ENCODE assay signal across 7 cellular contexts in the genomic region with DNA sequence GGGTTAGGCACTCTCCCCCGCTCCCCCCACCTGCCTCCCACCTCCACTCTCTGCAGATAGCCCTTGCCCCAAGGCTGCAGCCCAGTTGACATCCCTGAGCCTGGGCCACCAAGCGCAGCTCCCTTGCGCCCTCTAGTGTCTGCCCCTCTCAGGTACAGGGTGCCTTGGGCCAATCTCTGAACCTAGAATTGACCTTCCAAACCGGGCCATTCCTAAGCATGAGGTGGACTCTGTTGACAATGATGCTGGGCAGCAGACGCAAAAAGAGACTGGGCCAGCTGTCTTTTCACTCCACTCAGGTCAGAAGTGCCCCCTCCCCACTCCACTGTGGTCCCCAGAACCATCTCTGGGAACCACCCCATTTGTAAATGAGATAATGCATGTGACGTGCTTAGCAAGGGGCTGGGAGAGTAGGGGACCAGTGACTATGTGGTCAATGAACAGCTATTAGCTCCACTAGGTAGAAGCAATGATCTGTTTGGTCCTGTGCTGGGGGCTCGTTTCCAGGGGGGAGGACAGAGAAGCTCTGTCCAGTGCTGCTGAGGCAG. TPM values are rescaled to one million over a fixed set of nuclear protein-coding genes. Genes with fewer than 3 reads are reported as not detected.
DNase-seq lines count a peak whose midpoint lies in the region; TF ChIP-seq lines count a peak whose summit lies in the region.

No MANE protein-coding gene starts in this region.

- TF ChIP-seq CTCF in GM12864 (IDR thresholded peaks at IDR 0.05; ENCODE audit: low read depth, low read length, missing control alignments) = peak; percentile 95

- H3K4me3 ChIP-seq in GM12864 (ENCODE audit: low read depth, low read length) = no peak overlapping the region
- H3K4me3 ChIP-seq in Jurkat, Clone E6-1 (ENCODE audit: low read length) = no peak overlapping the region

- DNase-seq in GM12864 (ENCODE audit: low read depth) (no peak), T1000 (lab: John Stamatoyannopoulos, UW) (peak; percentile 44), astrocyte of the hippocampus (ENCODE audit: low read depth, low spot score) (peak; percentile 72), iPS-NIHi7 (ENCODE audit: extremely low spot score) (peak; percentile 91), NCI-H226 (no peak)
- peak; percentile 17 for DNase-seq in Jurkat, Clone E6-1 (ENCODE audit: low read depth, low spot score)
- DNase-seq in stimulated activated CD4-positive, alpha-beta T cell treated with anti-CD3 and anti-CD28 coated beads, Interleukin-1b, Interleukin-23, amount 100 ng/mL, for 24 hours (ENCODE audit: low read depth in 4 of 4, low spot score in 1 of 4) = peak; percentile 74 to 80 (median 76)

RNA-seq across cellular contexts. Expression of a gene that starts 43.3 kb away (rescaled TPM):
- not detected for polyA plus RNA-seq in Jurkat, Clone E6-1 (2012; ENCODE audit: insufficient read depth, insufficient read length)

RNA-seq across cellular contexts. Expression of a gene that starts 60.0 kb away (rescaled TPM):
- polyA plus RNA-seq in Jurkat, Clone E6-1 (2012; ENCODE audit: insufficient read depth, insufficient read length) = 3.1 TPM

Comparison
In these comparisons a context has a peak if more than half of its experiments do, and no peak if none do; other contexts are left out.
1. DNase-seq: peak in Jurkat, Clone E6-1 (single experiment), T1000 (single experiment), astrocyte of the hippocampus (single experiment), iPS-NIHi7 (single experiment) and stimulated activated CD4-positive, alpha-beta T cell treated with anti-CD3 and anti-CD28 coated beads, Interleukin-1b, Interleukin-23, amount 100 ng/mL, for 24 hours (4 of 4); none in GM12864 (single experiment) and NCI-H226 (single experiment).